ENCODE assay signal across 1 cellular context in genomic region chr2:20224716-20225293, GRCh38.
TF ChIP-seq lines count a peak whose summit lies in the region.

TSS of gene SDC1 (minus strand) at chr2:20225130. CDS start at chr2:20224867, 263 bp downstream.

TF ChIP-seq in HepG2, 621 proteins besides CTCF, POLR2A, EP300 and RAD21 (continued from another document and continues in another):
- no peak for TF ChIP-seq PPARG (CRISPR knock-in tag; conservative IDR thresholded peaks at IDR 0.05)
- TF ChIP-seq MIER2 (CRISPR knock-in tag; IDR thresholded peaks at IDR 0.05): no peak; the same call in 1 of the 2 replicates
- no peak for TF ChIP-seq ZNF20 (CRISPR knock-in tag; IDR thresholded peaks at IDR 0.05)
- no peak for TF ChIP-seq GMEB2 (CRISPR knock-in tag; IDR thresholded peaks at IDR 0.05; ENCODE audit: low read depth)
- no peak; the same call in 1 of the 2 replicates for TF ChIP-seq ZNF761 (CRISPR knock-in tag; conservative IDR thresholded peaks at IDR 0.05)
- TF ChIP-seq ZSCAN22 (CRISPR knock-in tag; IDR thresholded peaks at IDR 0.05): no peak
- TF ChIP-seq HBP1 (CRISPR knock-in tag; IDR thresholded peaks at IDR 0.05; ENCODE audit: low read depth): no peak
- no peak for TF ChIP-seq ZNF710 (CRISPR knock-in tag; IDR thresholded peaks at IDR 0.05; ENCODE audit: borderline replicate concordance)
- TF ChIP-seq ZC3H13 (CRISPR knock-in tag; IDR thresholded peaks at IDR 0.05): no peak
- no peak for TF ChIP-seq ZNF136 (CRISPR knock-in tag; IDR thresholded peaks at IDR 0.05; ENCODE audit: low read depth)
- TF ChIP-seq MIER3 (CRISPR knock-in tag; IDR thresholded peaks at IDR 0.05; ENCODE audit: borderline replicate concordance): no peak
- no peak for TF ChIP-seq ZNF282 (IDR thresholded peaks at IDR 0.05; ENCODE audit: partially characterized antibody)
- TF ChIP-seq ZNF672 (CRISPR knock-in tag; IDR thresholded peaks at IDR 0.05): peak; percentile 87; the same call in 1 of the 2 replicates
- no peak; the same call in none of the 2 replicates for TF ChIP-seq MYC (CRISPR knock-in tag; IDR thresholded peaks at IDR 0.05; ENCODE audit: borderline replicate concordance)
- TF ChIP-seq ZBTB14 (CRISPR knock-in tag; IDR thresholded peaks at IDR 0.05): no peak
- TF ChIP-seq SNAPC4 (CRISPR knock-in tag; IDR thresholded peaks at IDR 0.05): no peak
- no peak for TF ChIP-seq ZFP36L1 (CRISPR knock-in tag; IDR thresholded peaks at IDR 0.05)
- TF ChIP-seq FUBP1 (CRISPR knock-in tag; IDR thresholded peaks at IDR 0.05; ENCODE audit: borderline replicate concordance): no peak
- TF ChIP-seq POGK (CRISPR knock-in tag; conservative IDR thresholded peaks at IDR 0.05): peak; percentile 2; the same call in 1 of the 2 replicates
- TF ChIP-seq ZNF788 (CRISPR knock-in tag; IDR thresholded peaks at IDR 0.05; ENCODE audit: borderline replicate concordance): no peak
- peak; percentile 94 for TF ChIP-seq RNF2 (conservative IDR thresholded peaks at IDR 0.05; ENCODE audit: low read depth)
- TF ChIP-seq SALL1 (CRISPR knock-in tag; IDR thresholded peaks at IDR 0.05): no peak
- TF ChIP-seq ZBTB7B (CRISPR knock-in tag; IDR thresholded peaks at IDR 0.05): peak; percentile 51; the same call in 1 of the 2 replicates
- TF ChIP-seq NCOA1 (CRISPR knock-in tag; IDR thresholded peaks at IDR 0.05): no peak
- no peak for TF ChIP-seq ZC3H4 (CRISPR knock-in tag; IDR thresholded peaks at IDR 0.05; ENCODE audit: borderline replicate concordance)
- no peak for TF ChIP-seq MAFK (conservative IDR thresholded peaks at IDR 0.05 in 1 of 2, IDR thresholded peaks at IDR 0.05 in 1 of 2; ENCODE audit: low read length in 2 of 2)
- no peak for TF ChIP-seq CSRNP2 (CRISPR knock-in tag; conservative IDR thresholded peaks at IDR 0.05; ENCODE audit: low read depth)
- no peak for TF ChIP-seq NCOA5 (CRISPR knock-in tag; IDR thresholded peaks at IDR 0.05)
- no peak for TF ChIP-seq ZMYM4 (CRISPR knock-in tag; IDR thresholded peaks at IDR 0.05)
- no peak for TF ChIP-seq HIVEP1 (CRISPR knock-in tag; IDR thresholded peaks at IDR 0.05)
- no peak for TF ChIP-seq ZNF737 (CRISPR knock-in tag; IDR thresholded peaks at IDR 0.05; ENCODE audit: borderline replicate concordance)
- TF ChIP-seq ZNF350 (CRISPR knock-in tag; IDR thresholded peaks at IDR 0.05; ENCODE audit: borderline replicate concordance, low read depth): no peak
- TF ChIP-seq TEF (CRISPR knock-in tag; IDR thresholded peaks at IDR 0.05): no peak
- 0 out of 2 replicates have a peak, but pooled peaks have one; percentile 46 for TF ChIP-seq ZNF792 (CRISPR knock-in tag; IDR thresholded peaks at IDR 0.05)
- no peak for TF ChIP-seq MEIS1 (CRISPR knock-in tag; IDR thresholded peaks at IDR 0.05; ENCODE audit: borderline replicate concordance)
- no peak for TF ChIP-seq CHCHD3 (CRISPR knock-in tag; IDR thresholded peaks at IDR 0.05)
- no peak for TF ChIP-seq KDM6A (CRISPR knock-in tag; IDR thresholded peaks at IDR 0.05; ENCODE audit: low read depth)
- TF ChIP-seq HES4 (CRISPR knock-in tag; IDR thresholded peaks at IDR 0.05; ENCODE audit: borderline replicate concordance): peak; percentile 92; the same call in 1 of the 2 replicates
- TF ChIP-seq JUNB (CRISPR knock-in tag; IDR thresholded peaks at IDR 0.05; ENCODE audit: borderline replicate concordance): no peak
- no peak for TF ChIP-seq ZKSCAN1 (IDR thresholded peaks at IDR 0.05; ENCODE audit: low read length)
- no peak for TF ChIP-seq REL (CRISPR knock-in tag; conservative IDR thresholded peaks at IDR 0.05)
- peak; percentile 93 for TF ChIP-seq MAX (IDR thresholded peaks at IDR 0.05)
- no peak for TF ChIP-seq FOXK1 (CRISPR knock-in tag; IDR thresholded peaks at IDR 0.05; ENCODE audit: borderline replicate concordance, low read depth)
- TF ChIP-seq ZNF691 (CRISPR knock-in tag; IDR thresholded peaks at IDR 0.05; ENCODE audit: borderline replicate concordance, low read depth): no peak
